ENCODE assay signal across 14 cellular contexts in the genomic region with DNA sequence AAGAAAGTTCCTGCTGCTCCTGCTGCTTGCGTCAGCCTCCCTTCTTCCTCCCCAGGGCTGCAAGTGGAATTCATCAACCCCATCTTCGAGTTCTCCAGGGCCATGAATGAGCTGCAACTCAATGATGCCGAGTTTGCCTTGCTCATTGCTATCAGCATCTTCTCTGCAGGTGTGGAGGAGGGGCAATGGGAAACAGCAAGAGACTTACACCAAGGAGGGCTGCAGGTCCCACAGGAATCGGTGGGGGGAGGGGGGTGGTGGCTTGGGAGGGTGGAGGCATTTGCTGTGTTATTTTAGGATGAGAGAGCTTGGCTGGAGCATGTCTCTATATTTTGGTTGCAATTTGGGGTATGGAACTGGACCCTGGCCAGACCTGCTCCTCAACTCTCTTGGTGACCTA. TPM values are rescaled to one million over a fixed set of nuclear protein-coding genes. Genes with fewer than 3 reads are reported as not detected.
A peak's percentile ranks its signal among the peaks of the same experiment; 100 is the strongest.
DNase-seq lines count a peak whose midpoint lies in the region; ATAC-seq and TF ChIP-seq lines count a peak whose summit lies in the region.
"Had no signal": no experiment of that assay in that cellular context is flagged by ENCODE, and none has a peak within 500 bp of the region (broad histone marks: within the 10 kb centered on the region; RNA-seq: fewer than 3 reads in every experiment).

No MANE protein-coding gene starts in this region.

- H3K27ac ChIP-seq in CD8-positive, alpha-beta T cell (ENCODE audit: low read depth, low read length), result no peak overlapping the region
- H3K27ac ChIP-seq in RWPE1 (peak overlapping the region; percentile 92), trophoblast cell (ENCODE audit: low read depth, low read length) (peak overlapping the region; percentile 95)
- peak overlapping the region; percentile 92 for H3K27ac ChIP-seq in effector memory CD4-positive, alpha-beta T cell (ENCODE audit: insufficient read depth, low read length, poor library complexity, severe bottlenecking)

- no peak overlapping the region for H3K4me3 ChIP-seq in CD8-positive, alpha-beta T cell (ENCODE audit: low read depth, low read length)
- no peak overlapping the region for H3K4me3 ChIP-seq in effector memory CD4-positive, alpha-beta T cell (ENCODE audit: insufficient read depth, low read depth, low read length, poor library complexity, severe bottlenecking)
- no peak overlapping the region for H3K4me3 ChIP-seq in trophoblast cell (ENCODE audit: low read depth, low read length)
- H3K4me3 ChIP-seq: GM12878 had no signal

- peaks cover 44% of the 10 kb centered on the region for H3K4me1 Mint-ChIP-seq in CD8-positive, alpha-beta T cell (ENCODE audit: low read depth)

- no peaks in the 10 kb centered on the region for H3K9me3 ChIP-seq in CD8-positive, alpha-beta T cell (ENCODE audit: low read length)
- H3K9me3 ChIP-seq in effector memory CD4-positive, alpha-beta T cell (ENCODE audit: control insufficient read depth, low read length), result no peaks in the 10 kb centered on the region
- no peaks in the 10 kb centered on the region for H3K9me3 ChIP-seq in trophoblast cell (ENCODE audit: insufficient read depth, low read depth, low read length)
- H3K9me3 ChIP-seq: heart left ventricle had no signal

- peak overlapping the region; percentile 30 for H3K18ac ChIP-seq in trophoblast cell (ENCODE audit: low read length)

- peak overlapping the region; percentile 37 for H2BK12ac ChIP-seq in trophoblast cell (ENCODE audit: low read length)

- intact Hi-C loops in CD8-positive, alpha-beta T cell (cut with DNase I, micrococcal nuclease), result loop anchor here (2.0 kb wide), 3 partner anchors 375 to 1147 kb away; a partner anchor contains a TSS

- H3K79me2 ChIP-seq in trophoblast cell (ENCODE audit: control insufficient read depth, insufficient read depth, low read length, poor library complexity), result peaks cover 5% of the 10 kb centered on the region

- peak overlapping the region; percentile 75 for H2AK5ac ChIP-seq in trophoblast cell (ENCODE audit: low read length)

- no peak overlapping the region for H2BK5ac ChIP-seq in trophoblast cell (ENCODE audit: low read depth, low read length, poor library complexity)

- no peak overlapping the region for H3K4me2 ChIP-seq in trophoblast cell (ENCODE audit: low read length)

- no peaks in the 10 kb centered on the region for H3K36me3 ChIP-seq in CD8-positive, alpha-beta T cell (ENCODE audit: insufficient read depth, low read length)
- no peaks in the 10 kb centered on the region for H3K36me3 ChIP-seq in effector memory CD4-positive, alpha-beta T cell (ENCODE audit: control insufficient read depth, insufficient read depth, low read length)
- no peaks in the 10 kb centered on the region for H3K36me3 ChIP-seq in trophoblast cell (ENCODE audit: control insufficient read depth in 1 of 2, insufficient read depth in 2 of 2, low read length in 2 of 2)

- H4K12ac ChIP-seq in trophoblast cell (ENCODE audit: low read depth, low read length), result no peak overlapping the region

- H3K4me1 ChIP-seq in CD8-positive, alpha-beta T cell (ENCODE audit: insufficient read depth, low read length), result peaks cover 41% of the 10 kb centered on the region
- H3K4me1 ChIP-seq in effector memory CD4-positive, alpha-beta T cell (ENCODE audit: control insufficient read depth, insufficient read depth, low read length, poor library complexity, severe bottlenecking), result peaks cover 37% of the 10 kb centered on the region
- peaks cover 15 to 25% of the 10 kb centered on the region in 2 experiments for H3K4me1 ChIP-seq in trophoblast cell (ENCODE audit: control insufficient read depth in 1 of 2, insufficient read depth in 2 of 2, low read length in 2 of 2)

- peaks cover 19% of the 10 kb centered on the region for H3K79me1 ChIP-seq in trophoblast cell (ENCODE audit: low read length)

- H3K4ac ChIP-seq in trophoblast cell (ENCODE audit: low read depth, low read length), result no peak overlapping the region

- TF ChIP-seq CTCF in CD8-positive, alpha-beta T cell (IDR thresholded peaks at IDR 0.05), result no peak
- TF ChIP-seq CTCF in RWPE1 (conservative IDR thresholded peaks at IDR 0.05; ENCODE audit: low read depth), result no peak

- H3K36me3 Mint-ChIP-seq in CD8-positive, alpha-beta T cell, result peaks cover 9% of the 10 kb centered on the region

- H3K4me3 Mint-ChIP-seq in CD8-positive, alpha-beta T cell, result peak overlapping the region; percentile 88

- H3K27me3 Mint-ChIP-seq in CD8-positive, alpha-beta T cell (ENCODE audit: low read depth), result no peaks in the 10 kb centered on the region

- H3K9ac ChIP-seq in trophoblast cell (ENCODE audit: low read length), result no peak overlapping the region

- peak overlapping the region; percentile 92 for H4K8ac ChIP-seq in trophoblast cell (ENCODE audit: low read depth, low read length)

- CTCF ChIA-PET in CD8-positive, alpha-beta T cell (lab: Charles Lee), result interaction anchor here (0.6 to 1.8 kb wide), 3 partner anchors 8 to 90 kb away, joined by 3 to 6 read pairs (median 6); no protein-coding TSS in a partner anchor
- CTCF ChIA-PET in RWPE1 (lab: Yijun Ruan, JAX), result no interaction called here

- DNase-seq in CD8-positive, alpha-beta T cell, result no peak
- DNase-seq in RWPE1 (ENCODE audit: low spot score) (no peak), trophoblast cell (no peak), activated gamma-delta T cell (lab: John Stamatoyannopoulos, UW) (no peak), RPMI8226 (no peak), UCSD-AML1 (lab: John Stamatoyannopoulos, UW; ENCODE audit: unreplicated experiment) (no peak)
- DNase-seq in effector memory CD4-positive, alpha-beta T cell, result no peak
- DNase-seq: DMS 273 treated with DMSO at 0.1 percent for 48 hours; effector CD8-positive, alpha-beta T cell; heart left ventricle; NCI-H1417 treated with DMSO at 0.1 percent for 48 hours; stimulated activated naive CD4-positive, alpha-beta T cell had no signal

- H3K14ac ChIP-seq in trophoblast cell (ENCODE audit: low read length), result peak overlapping the region; percentile 2

- POLR2A ChIA-PET in CD8-positive, alpha-beta T cell (lab: Charles Lee), result interaction anchor here (0.8 to 2.0 kb wide), 5 partner anchors 8 to 90 kb away, joined by 3 to 9 read pairs (median 5); a partner anchor contains a TSS
- POLR2A ChIA-PET in RWPE1 (lab: Yijun Ruan, JAX; ENCODE audit: low non-redundant PET), result no interaction called here

- no peak overlapping the region for H3K23ac ChIP-seq in trophoblast cell (ENCODE audit: low read length)

- peak overlapping the region; percentile 87 for H2BK120ac ChIP-seq in trophoblast cell (ENCODE audit: insufficient read depth, low read length, poor library complexity)

- no peak overlapping the region for H2AFZ ChIP-seq in trophoblast cell (ENCODE audit: insufficient read depth, low read length, poor library complexity)

- no CpG with 5 or more reads among the region's 4 CpGs for WGBS in trophoblast cell (ENCODE audit: extremely low coverage, insufficient coverage, insufficient read length)

- no peaks in the 10 kb centered on the region for H3K27me3 ChIP-seq in CD8-positive, alpha-beta T cell (ENCODE audit: insufficient read depth, low read length)
- H3K27me3 ChIP-seq in effector memory CD4-positive, alpha-beta T cell (replicated peaks; ENCODE audit: control insufficient read depth, insufficient read depth, low read length, poor library complexity, severe bottlenecking), result no peaks in the 10 kb centered on the region
- H3K27me3 ChIP-seq in trophoblast cell (ENCODE audit: insufficient read depth, low read length), result no peaks in the 10 kb centered on the region
- H3K27me3 ChIP-seq: heart left ventricle had no signal

- ATAC-seq in CD8-positive, alpha-beta T cell, result no peak
- no peak for ATAC-seq in HG02798 (IDR thresholded peaks at IDR 0.05; ENCODE audit: poor library complexity, unreplicated experiment)
- ATAC-seq: GM12878, heart left ventricle had no signal

- peak overlapping the region; percentile 80 for H4K91ac ChIP-seq in trophoblast cell (ENCODE audit: low read depth, low read length)

- peak overlapping the region; percentile 94 for H3K27ac Mint-ChIP-seq in CD8-positive, alpha-beta T cell

- H3K9me3 Mint-ChIP-seq in CD8-positive, alpha-beta T cell, result no peaks in the 10 kb centered on the region

RNA-seq across cellular contexts. Expression of a gene that starts 2.1 kb away (rescaled TPM):
- total RNA-seq in CD8-positive, alpha-beta T cell, result 100 to 1,000 TPM; 191 to 196 TPM
- polyA plus RNA-seq in trophoblast cell (2013), result 16.4 and 17.0 TPM in 2 replicates

RNA-seq across cellular contexts. Expression of a gene that starts 10.1 kb away (rescaled TPM):
- total RNA-seq in CD8-positive, alpha-beta T cell, result 1 to 10 TPM; 1.3 to 1.5 TPM
- polyA plus RNA-seq in trophoblast cell (2013), result 14.6 and 14.7 TPM in 2 replicates

RNA-seq across cellular contexts. Expression of a gene that starts 19.2 kb away (rescaled TPM):
- total RNA-seq in CD8-positive, alpha-beta T cell, result 10 to 100 TPM; 18.3 to 22.6 TPM
- 21.9 and 23.1 TPM in 2 replicates for polyA plus RNA-seq in trophoblast cell (2013)

RNA-seq across cellular contexts. Expression of a gene that starts 53.1 kb away (rescaled TPM):
- 10 to 100 TPM; 39.0 to 43.0 TPM for total RNA-seq in CD8-positive, alpha-beta T cell
- 32.8 and 33.7 TPM in 2 replicates for polyA plus RNA-seq in trophoblast cell (2013)
